Comparison of ENCODE assay signal across 19 cellular contexts in genomic region chr16:21597571-21598030, GRCh38. TPM values are rescaled to one million over a fixed set of nuclear protein-coding genes. Genes with fewer than 3 reads are reported as not detected.
A peak's percentile ranks its signal among the peaks of the same experiment; 100 is the strongest.
DNase-seq lines count a peak whose midpoint lies in the region; ATAC-seq lines count a peak whose summit lies in the region.
"Had no signal": no experiment of that assay in that cellular context is flagged by ENCODE, and none has a peak within 500 bp of the region (broad histone marks: within the 10 kb centered on the region; RNA-seq: fewer than 3 reads in every experiment).

No MANE protein-coding gene starts in this region.

- no peaks in the 10 kb centered on the region for H3K27me3 Mint-ChIP-seq in stimulated activated naive CD8-positive, alpha-beta T cell treated with anti-CD3 and anti-CD28 coated beads, Interleukin-15, Interleukin-2, amounts not matched to agents 100 ng/mL and 50 ng/mL, for 24 hours
- no peaks in the 10 kb centered on the region for H3K27me3 Mint-ChIP-seq in activated T-helper 2 cell treated with anti-CD3 and anti-CD28 coated beads, Interferon-gamma antibody, Interleukin-2, Interleukin-4, amounts not matched to agents 10 μg/mL and 5 μg/mL and 100 μg/mL, durations not matched to agents 14 hours and 24 hours and 36 hours (ENCODE audit: low read depth)
- peaks cover 0 to 4% (median 0%) of the 10 kb centered on the region in 3 donors for H3K27me3 Mint-ChIP-seq in naive B cell

- peaks cover 44% of the 10 kb centered on the region for H3K4me1 Mint-ChIP-seq in stimulated activated naive CD8-positive, alpha-beta T cell treated with anti-CD3 and anti-CD28 coated beads, Interleukin-15, Interleukin-2, amounts not matched to agents 100 ng/mL and 50 ng/mL, for 24 hours (ENCODE audit: low read depth)
- peaks cover 38% of the 10 kb centered on the region for H3K4me1 Mint-ChIP-seq in activated T-helper 2 cell treated with anti-CD3 and anti-CD28 coated beads, Interferon-gamma antibody, Interleukin-2, Interleukin-4, amounts not matched to agents 10 μg/mL and 5 μg/mL and 100 μg/mL, durations not matched to agents 14 hours and 24 hours and 36 hours (ENCODE audit: low read depth)
- peaks cover 22 to 34% (median 29%) of the 10 kb centered on the region in 3 donors for H3K4me1 Mint-ChIP-seq in naive B cell

- peaks cover 5% of the 10 kb centered on the region for H3K36me3 Mint-ChIP-seq in stimulated activated naive CD8-positive, alpha-beta T cell treated with anti-CD3 and anti-CD28 coated beads, Interleukin-15, Interleukin-2, amounts not matched to agents 100 ng/mL and 50 ng/mL, for 24 hours (ENCODE audit: low read depth)
- H3K36me3 Mint-ChIP-seq in activated T-helper 2 cell treated with anti-CD3 and anti-CD28 coated beads, Interferon-gamma antibody, Interleukin-2, Interleukin-4, amounts not matched to agents 10 μg/mL and 5 μg/mL and 100 μg/mL, durations not matched to agents 14 hours and 24 hours and 36 hours (ENCODE audit: low read depth) = peaks cover 2% of the 10 kb centered on the region
- no peaks in the 10 kb centered on the region for H3K36me3 Mint-ChIP-seq in naive B cell

- no peaks in the 10 kb centered on the region for H3K9me3 Mint-ChIP-seq in stimulated activated naive CD8-positive, alpha-beta T cell treated with anti-CD3 and anti-CD28 coated beads, Interleukin-15, Interleukin-2, amounts not matched to agents 100 ng/mL and 50 ng/mL, for 24 hours
- no peaks in the 10 kb centered on the region for H3K9me3 Mint-ChIP-seq in activated T-helper 2 cell treated with anti-CD3 and anti-CD28 coated beads, Interferon-gamma antibody, Interleukin-2, Interleukin-4, amounts not matched to agents 10 μg/mL and 5 μg/mL and 100 μg/mL, durations not matched to agents 14 hours and 24 hours and 36 hours
- no peaks in the 10 kb centered on the region for H3K9me3 Mint-ChIP-seq in naive B cell

- intact Hi-C loops in activated T-helper 2 cell treated with anti-CD3 and anti-CD28 coated beads, Interferon-gamma antibody, Interleukin-2, Interleukin-4, amounts not matched to agents 10 μg/mL and 5 μg/mL and 100 μg/mL, durations not matched to agents 14 hours and 24 hours and 36 hours (cut with micrococcal nuclease) = no loop called here

- no peak for DNase-seq in stimulated activated naive CD8-positive, alpha-beta T cell treated with anti-CD3 and anti-CD28 coated beads, Interleukin-15, Interleukin-2, amounts not matched to agents 100 U/mL and 50 U/mL, for 24 hours
- no peak for DNase-seq in activated T-helper 2 cell treated with anti-CD3 and anti-CD28 coated beads, Interferon-gamma antibody, Interleukin-2, Interleukin-4, amounts not matched to agents 10 μg/mL and 5 μg/mL and 100 μg/mL, durations not matched to agents 14 hours and 24 hours and 36 hours (ENCODE audit: low spot score)
- DNase-seq in naive B cell = no peak
- no peak for DNase-seq in islet precursor cell
- DNase-seq in HT-29 (ENCODE audit: low spot score) = no peak
- no peak for DNase-seq in cerebellum (ENCODE audit: low spot score)
- DNase-seq: activated effector memory CD4-positive, alpha-beta T cell treated with anti-CD3 and anti-CD28 coated beads, Interleukin-2, amount 50 U/mL, for 16 hours; AML-193; caudate nucleus; erythroblast; KG1; NCI-H1694; NCI-H774; psoas muscle; SHP77; stimulated activated CD4-positive, alpha-beta T cell treated with anti-CD3 and anti-CD28 coated beads, Interleukin-1b, Interleukin-23, amount 100 ng/mL, for 48 hours had no signal

- H3K4me3 Mint-ChIP-seq in stimulated activated naive CD8-positive, alpha-beta T cell treated with anti-CD3 and anti-CD28 coated beads, Interleukin-15, Interleukin-2, amounts not matched to agents 100 ng/mL and 50 ng/mL, for 24 hours = peak overlapping the region; percentile 90
- peak overlapping the region; percentile 85 for H3K4me3 Mint-ChIP-seq in activated T-helper 2 cell treated with anti-CD3 and anti-CD28 coated beads, Interferon-gamma antibody, Interleukin-2, Interleukin-4, amounts not matched to agents 10 μg/mL and 5 μg/mL and 100 μg/mL, durations not matched to agents 14 hours and 24 hours and 36 hours (ENCODE audit: low read depth)
- peak overlapping the region; percentile 33 to 95 (median 76) for H3K4me3 Mint-ChIP-seq in naive B cell

- H3K27ac Mint-ChIP-seq in stimulated activated naive CD8-positive, alpha-beta T cell treated with anti-CD3 and anti-CD28 coated beads, Interleukin-15, Interleukin-2, amounts not matched to agents 100 ng/mL and 50 ng/mL, for 24 hours = peak overlapping the region; percentile 92
- peak overlapping the region; percentile 92 for H3K27ac Mint-ChIP-seq in activated T-helper 2 cell treated with anti-CD3 and anti-CD28 coated beads, Interferon-gamma antibody, Interleukin-2, Interleukin-4, amounts not matched to agents 10 μg/mL and 5 μg/mL and 100 μg/mL, durations not matched to agents 14 hours and 24 hours and 36 hours
- peak overlapping the region in 5 of 6 donors; percentile 4 to 95 (median 87) for H3K27ac Mint-ChIP-seq in naive B cell

- no peak for ATAC-seq in stimulated activated naive CD8-positive, alpha-beta T cell treated with anti-CD3 and anti-CD28 coated beads, Interleukin-15, Interleukin-2, amounts not matched to agents 100 U/mL and 50 U/mL, for 24 hours
- no peak for ATAC-seq in naive B cell (ENCODE audit: low read depth in 2 of 2)
- ATAC-seq in GM19324 (IDR thresholded peaks at IDR 0.05; ENCODE audit: low FRiP score, unreplicated experiment) = no peak
- ATAC-seq: psoas muscle had no signal

RNA-seq across cellular contexts. Expression of gene METTL9, which starts 1.8 kb away (rescaled TPM):
- total RNA-seq in activated T-helper 2 cell treated with anti-CD3 and anti-CD28 coated beads, Interferon-gamma antibody, Interleukin-2, Interleukin-4, amounts not matched to agents 10 μg/mL and 5 μg/mL and 100 μg/mL, durations not matched to agents 14 hours and 24 hours and 36 hours = 73.9 and 75.8 TPM in 2 replicates
- 100 to 1,000 TPM in 4 of 6 donors, 10 to 100 TPM in 2; 92.8 to 151 (median 110) TPM for polyA plus RNA-seq in naive B cell (ENCODE audit: low read depth in 6 of 6)
- total RNA-seq in HT-29 (2014; rRNA removed; shearing (Covaris generic)) = 120 and 131 TPM in 2 replicates
- total RNA-seq in cerebellum = 138 TPM

RNA-seq across cellular contexts. Expression of gene IGSF6, which starts 54.8 kb away (rescaled TPM):
- not detected in 2 replicates for total RNA-seq in activated T-helper 2 cell treated with anti-CD3 and anti-CD28 coated beads, Interferon-gamma antibody, Interleukin-2, Interleukin-4, amounts not matched to agents 10 μg/mL and 5 μg/mL and 100 μg/mL, durations not matched to agents 14 hours and 24 hours and 36 hours
- 1 to 10 TPM in 2 of 6 donors, under 1 TPM in 4; 0.44 to 2.0 (median 0.66) TPM for polyA plus RNA-seq in naive B cell (ENCODE audit: low read depth in 6 of 6)
- not detected in 2 replicates for total RNA-seq in HT-29 (2014; rRNA removed; shearing (Covaris generic))
- 1.8 TPM for total RNA-seq in cerebellum
- total RNA-seq: Daoy had no signal
